Comparison of ENCODE assay signal across 20 cellular contexts in genomic region chr2:211789984-211790383, GRCh38.
DNase-seq lines count a peak whose midpoint lies in the region; ATAC-seq and TF ChIP-seq lines count a peak whose summit lies in the region.
"Had no signal": no experiment of that assay in that cellular context is flagged by ENCODE, and none has a peak within 500 bp of the region (broad histone marks: within the 10 kb centered on the region; RNA-seq: fewer than 3 reads in every experiment).

No MANE protein-coding gene starts in this region.

- no peaks in the 10 kb centered on the region for H3K9me2 ChIP-seq in SK-N-SH

- H3K27ac ChIP-seq in SK-N-SH (ENCODE audit: low read depth in 2 of 2, low read length in 1 of 2), result no peak overlapping the region
- H3K27ac ChIP-seq: 22Rv1, BLaER1, C4-2B had no signal

- no peak for TF ChIP-seq EP300 in SK-N-SH (IDR thresholded peaks at IDR 0.05; ENCODE audit: borderline replicate concordance in 1 of 2, low read depth in 1 of 2, low read length in 1 of 2)

- H3K9ac ChIP-seq in SK-N-SH, result no peak overlapping the region
- H3K9ac ChIP-seq: BLaER1 had no signal

- no peaks in the 10 kb centered on the region for H3K79me2 ChIP-seq in SK-N-SH (ENCODE audit: insufficient read depth)

- DNase-seq in SK-N-SH (no peak), amniotic epithelial cell (ENCODE audit: low read depth) (peak; percentile 84), progenitor cell of endocrine pancreas (ENCODE audit: low spot score, unreplicated experiment) (no peak), NCI-H2196 treated with DMSO at 0.1 percent for 48 hours (lab: John Stamatoyannopoulos, UW; ENCODE audit: unreplicated experiment) (no peak), NCI-H2227 treated with DMSO at 0.1 percent for 48 hours (lab: John Stamatoyannopoulos, UW) (no peak)
- DNase-seq: Caco-2; CD4-positive, CD25-positive, alpha-beta regulatory T cell; CD8-positive, alpha-beta T cell; DMS 273 treated with DMSO at 0.1 percent for 48 hours; DMS79; EL; GDM1; H9 had no signal

- TF ChIP-seq CTCF in SK-N-SH (IDR thresholded peaks at IDR 0.05) (no peak), progenitor cell of endocrine pancreas (IDR thresholded peaks at IDR 0.05; ENCODE audit: unreplicated experiment) (no peak)

- CTCF ChIA-PET in SK-N-SH (lab: Yijun Ruan, JAX), result interaction anchor here (1.0 to 2.1 kb wide), 2 partner anchors 33 to 44 kb away, joined by 3 to 4 read pairs; no protein-coding TSS in a partner anchor

- H3K27ac Mint-ChIP-seq in progenitor cell of endocrine pancreas, result peak overlapping the region; percentile 2
- H3K27ac Mint-ChIP-seq: B cell; CD4-positive, CD25-positive, alpha-beta regulatory T cell; CD8-positive, alpha-beta T cell; GM23338; H9 had no signal

- no peak overlapping the region for H3K4me3 Mint-ChIP-seq in progenitor cell of endocrine pancreas (ENCODE audit: low read depth)
- H3K4me3 Mint-ChIP-seq: B cell; CD4-positive, CD25-positive, alpha-beta regulatory T cell; CD8-positive, alpha-beta T cell; GM23338; H9 had no signal

- TF ChIP-seq RAD21 in SK-N-SH (IDR thresholded peaks at IDR 0.05; ENCODE audit: low read length), result no peak

- no peak overlapping the region for H2AFZ ChIP-seq in SK-N-SH (ENCODE audit: low read depth)
- H2AFZ ChIP-seq: GM23338 had no signal

- no peak for ATAC-seq in SK-N-SH treated with all-trans-retinoic acid at 6 μM for 48 hours
- ATAC-seq: CD8-positive, alpha-beta T cell; GM12878; GM23338 had no signal

- no peak overlapping the region for H3K4me2 ChIP-seq in SK-N-SH
- H3K4me2 ChIP-seq: BLaER1, GM23338 had no signal

- no peaks in the 10 kb centered on the region for H3K9me3 ChIP-seq in SK-N-SH
- H3K9me3 ChIP-seq: BLaER1, Caco-2 had no signal

- H3K4me1 Mint-ChIP-seq in progenitor cell of endocrine pancreas (ENCODE audit: low read depth), result peaks cover 3% of the 10 kb centered on the region
- H3K4me1 Mint-ChIP-seq: B cell; CD4-positive, CD25-positive, alpha-beta regulatory T cell; GM23338; H9 had no signal

- no peaks in the 10 kb centered on the region for H3K27me3 Mint-ChIP-seq in progenitor cell of endocrine pancreas
- H3K27me3 Mint-ChIP-seq: B cell; CD4-positive, CD25-positive, alpha-beta regulatory T cell had no signal

- H3K36me3 Mint-ChIP-seq in progenitor cell of endocrine pancreas (ENCODE audit: insufficient read depth), result no peaks in the 10 kb centered on the region
- H3K36me3 Mint-ChIP-seq: CD4-positive, CD25-positive, alpha-beta regulatory T cell; CD8-positive, alpha-beta T cell had no signal

- no peaks in the 10 kb centered on the region for H3K4me1 ChIP-seq in SK-N-SH (ENCODE audit: control insufficient read depth in 1 of 2, insufficient read depth in 2 of 2, low read depth in 1 of 2, low read length in 1 of 2)
- H3K4me1 ChIP-seq: BLaER1, Caco-2 had no signal

- H3K27me3 ChIP-seq in SK-N-SH (ENCODE audit: insufficient read depth), result no peaks in the 10 kb centered on the region
- H3K27me3 ChIP-seq: BLaER1 had no signal

- H4K20me1 ChIP-seq in SK-N-SH (ENCODE audit: insufficient read depth), result no peaks in the 10 kb centered on the region
- H4K20me1 ChIP-seq: BLaER1 had no signal

- POLR2A ChIA-PET in SK-N-SH (lab: Yijun Ruan, JAX), result no interaction called here

- H3F3A ChIP-seq in SK-N-SH (replicated peaks; ENCODE audit: insufficient read depth), result no peaks in the 10 kb centered on the region

- no peaks in the 10 kb centered on the region for H3K36me3 ChIP-seq in SK-N-SH (replicated peaks in 1 of 2; ENCODE audit: control insufficient read depth in 1 of 2, insufficient read depth in 2 of 2, low read length in 1 of 2)
- H3K36me3 ChIP-seq: BLaER1 had no signal

- H3K4me3 ChIP-seq in SK-N-SH (ENCODE audit: low read depth in 2 of 2, low read length in 1 of 2), result no peak overlapping the region
- H3K4me3 ChIP-seq: BLaER1, GM12878, GM23338 had no signal

- H3K9me3 Mint-ChIP-seq in progenitor cell of endocrine pancreas (ENCODE audit: low read depth), result no peaks in the 10 kb centered on the region
- H3K9me3 Mint-ChIP-seq: CD8-positive, alpha-beta T cell; GM23338; H9 had no signal

- WGBS in SK-N-SH (ENCODE audit: low lambda C conversion rate), result 27% methylated on average over 3 of the region's 3 CpGs

TF ChIP-seq in SK-N-SH treated with all-trans-retinoic acid at 6 μM for 48 hours, 23 proteins besides CTCF, POLR2A, EP300 and RAD21:
- TF ChIP-seq RARB (CRISPR knock-in tag; IDR thresholded peaks at IDR 0.05) (no peak), SNAI2 (CRISPR knock-in tag; IDR thresholded peaks at IDR 0.05) (no peak), ISL1 (CRISPR knock-in tag; IDR thresholded peaks at IDR 0.05) (peak; percentile 87), CREB5 (CRISPR knock-in tag; IDR thresholded peaks at IDR 0.05; ENCODE audit: low read depth) (peak; percentile 59; the same call in 1 of the 2 replicates), CSRNP3 (CRISPR knock-in tag; IDR thresholded peaks at IDR 0.05) (0 out of 2 replicates have a peak, but pooled peaks have one; percentile 18), PPARA (CRISPR knock-in tag; IDR thresholded peaks at IDR 0.05; ENCODE audit: borderline replicate concordance) (no peak), ZC3H10 (CRISPR knock-in tag; IDR thresholded peaks at IDR 0.05) (no peak)
TF ChIP-seq in SK-N-SH treated with all-trans-retinoic acid at 6 μM for 48 hours: peak in this region for 3.

TF ChIP-seq in SK-N-SH, 30 proteins besides CTCF, POLR2A, EP300 and RAD21:
- TF ChIP-seq IRF3 (IDR thresholded peaks at IDR 0.05; ENCODE audit: low read depth, low read length) (no peak), PBX3 (IDR thresholded peaks at IDR 0.05) (no peak), ZBTB33 (IDR thresholded peaks at IDR 0.05; ENCODE audit: borderline replicate concordance, low read depth) (no peak), NFIC (IDR thresholded peaks at IDR 0.05; ENCODE audit: borderline replicate concordance) (no peak), NRF1 (IDR thresholded peaks at IDR 0.05; ENCODE audit: low read depth, low read length) (no peak), TCF12 (IDR thresholded peaks at IDR 0.05) (no peak)
